32 cellular contexts compared by ENCODE assay signal in genomic region chr12:120090211-120090610, GRCh38.
"Had no signal": no experiment of that assay in that cellular context is flagged by ENCODE, and none has a peak within 500 bp of the region (broad histone marks: within the 10 kb centered on the region; RNA-seq: fewer than 3 reads in every experiment).

No MANE protein-coding gene starts in this region.

- H3K27ac Mint-ChIP-seq: activated B cell treated with CpG ODN at 0.5 μM for 24 hours; activated naive CD4-positive, alpha-beta T cell treated with anti-CD3 and anti-CD28 coated beads, Interleukin-2, amount 10 ng/mL, durations not matched to agents 7 days and 5 days; activated naive CD8-positive, alpha-beta T cell treated with anti-CD3 and anti-CD28 coated beads, Interleukin-2, amount 10 ng/mL, durations not matched to agents 7 days and 5 days; progenitor cell of endocrine pancreas had no signal

- H3K27me3 ChIP-seq: ascending aorta, cardiac muscle cell, heart left ventricle, thyroid gland, upper lobe of left lung, vagina had no signal

- H3K4me3 Mint-ChIP-seq: activated B cell treated with CpG ODN at 0.5 μM for 24 hours; activated naive CD4-positive, alpha-beta T cell treated with anti-CD3 and anti-CD28 coated beads, Interleukin-2, amount 10 ng/mL, durations not matched to agents 7 days and 5 days; activated naive CD8-positive, alpha-beta T cell treated with anti-CD3 and anti-CD28 coated beads, Interleukin-2, amount 10 ng/mL, durations not matched to agents 7 days and 5 days; brain; effector memory CD8-positive, alpha-beta T cell; immature natural killer cell; nephron; stimulated activated naive CD8-positive, alpha-beta T cell treated with anti-CD3 and anti-CD28 coated beads, Interleukin-15, amount 100 ng/mL, for 72 hours; T-helper 2 cell treated with Interferon-gamma antibody and Interleukin-4, amounts not matched to agents 5 μg/mL and 100 μg/mL, for 36 hours had no signal

- DNase-seq: activated B cell treated with CpG ODN at 0.5 μM for 24 hours; activated CD4-positive, alpha-beta T cell treated with anti-CD3 and anti-CD28 coated beads for 4 hours; activated CD4-positive, alpha-beta T cell treated with anti-CD3 and anti-CD28 coated beads, Interleukin-2, amount 50 U/mL, for 4 hours; activated CD8-positive, alpha-beta memory T cell treated with anti-CD3 and anti-CD28 coated beads for 24 hours; activated gamma-delta T cell; activated naive CD4-positive, alpha-beta T cell treated with anti-CD3 and anti-CD28 coated beads, Interleukin-2, amount 10 ng/mL, durations not matched to agents 7 days and 5 days; activated naive CD8-positive, alpha-beta T cell treated with anti-CD3 and anti-CD28 coated beads, Interleukin-2, amount 10 ng/mL, durations not matched to agents 7 days and 5 days; cerebellar nuclear complex; effector memory CD8-positive, alpha-beta T cell; hypothalamus; immature natural killer cell; kidney glomerular epithelial cell; retina; stimulated activated CD4-positive, alpha-beta T cell treated with anti-CD3 and anti-CD28 coated beads, Interleukin-12 subunit alpha, Interleukin-12 subunit beta, amount 100 ng/mL, for 4 hours; stimulated activated CD4-positive, alpha-beta T cell treated with anti-CD3 and anti-CD28 coated beads, Interleukin-4, amount 100 ng/mL, for 1 hour; stimulated activated naive CD8-positive, alpha-beta T cell treated with anti-CD3 and anti-CD28 coated beads, Interleukin-15, amount 100 ng/mL, for 72 hours; thyroid gland; upper lobe of left lung had no signal

- H3K36me3 ChIP-seq: cardiac muscle cell had no signal

- ATAC-seq: effector memory CD8-positive, alpha-beta T cell; heart left ventricle; left lobe of liver; mucosa of descending colon; sciatic nerve; stimulated activated naive CD8-positive, alpha-beta T cell treated with anti-CD3 and anti-CD28 coated beads, Interleukin-15, amount 100 ng/mL, for 72 hours had no signal

- H3K27me3 Mint-ChIP-seq: activated B cell treated with CpG ODN at 0.5 μM for 24 hours; activated naive CD4-positive, alpha-beta T cell treated with anti-CD3 and anti-CD28 coated beads, Interleukin-2, amount 10 ng/mL, durations not matched to agents 7 days and 5 days; activated naive CD8-positive, alpha-beta T cell treated with anti-CD3 and anti-CD28 coated beads, Interleukin-2, amount 10 ng/mL, durations not matched to agents 7 days and 5 days; brain; effector memory CD8-positive, alpha-beta T cell; progenitor cell of endocrine pancreas; stimulated activated naive CD8-positive, alpha-beta T cell treated with anti-CD3 and anti-CD28 coated beads, Interleukin-15, amount 100 ng/mL, for 72 hours had no signal

- H3K27ac ChIP-seq: ascending aorta, cardiac muscle cell, coronary artery, heart left ventricle, neutrophil, skin epidermis, thyroid gland, upper lobe of left lung, vagina had no signal

- H3K4me3 ChIP-seq: ascending aorta, cardiac muscle cell, coronary artery, heart left ventricle, mucosa of descending colon, skin epidermis, thyroid gland, upper lobe of left lung, vagina had no signal

- H3K9me3 ChIP-seq: ascending aorta, heart left ventricle, mucosa of descending colon, neutrophil, thyroid gland, upper lobe of left lung, vagina had no signal
